ENCODE assay signal across 1 cellular context in the genomic region with DNA sequence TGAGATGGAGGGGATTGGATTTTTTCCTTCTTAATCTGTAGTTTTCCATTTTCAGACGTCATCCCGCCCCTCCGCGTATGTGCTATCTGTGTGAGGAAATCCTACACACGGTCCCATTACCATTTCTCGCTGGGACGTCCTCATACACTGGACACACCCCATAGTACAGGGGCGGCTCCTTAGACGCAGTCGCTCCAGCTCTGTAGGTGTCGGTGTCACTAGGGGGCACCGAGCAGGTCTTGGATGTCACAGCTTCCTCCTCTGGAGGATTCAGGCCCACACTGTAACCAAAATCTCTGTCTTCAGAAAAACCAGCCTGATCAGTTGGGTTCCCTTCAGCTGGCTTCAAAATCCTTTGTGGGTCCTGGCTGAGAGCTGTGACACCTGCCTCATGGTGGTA.
TF ChIP-seq lines count a peak whose summit lies in the region.

No MANE protein-coding gene starts in this region.

TF ChIP-seq in A549, 52 proteins besides CTCF, POLR2A, EP300 and RAD21 (continued from another document):
- TF ChIP-seq JUNB (IDR thresholded peaks at IDR 0.05), result no peak
- no peak for TF ChIP-seq ZFP36 (IDR thresholded peaks at IDR 0.05; ENCODE audit: borderline replicate concordance, partially characterized antibody)
- TF ChIP-seq, protein P1, sequence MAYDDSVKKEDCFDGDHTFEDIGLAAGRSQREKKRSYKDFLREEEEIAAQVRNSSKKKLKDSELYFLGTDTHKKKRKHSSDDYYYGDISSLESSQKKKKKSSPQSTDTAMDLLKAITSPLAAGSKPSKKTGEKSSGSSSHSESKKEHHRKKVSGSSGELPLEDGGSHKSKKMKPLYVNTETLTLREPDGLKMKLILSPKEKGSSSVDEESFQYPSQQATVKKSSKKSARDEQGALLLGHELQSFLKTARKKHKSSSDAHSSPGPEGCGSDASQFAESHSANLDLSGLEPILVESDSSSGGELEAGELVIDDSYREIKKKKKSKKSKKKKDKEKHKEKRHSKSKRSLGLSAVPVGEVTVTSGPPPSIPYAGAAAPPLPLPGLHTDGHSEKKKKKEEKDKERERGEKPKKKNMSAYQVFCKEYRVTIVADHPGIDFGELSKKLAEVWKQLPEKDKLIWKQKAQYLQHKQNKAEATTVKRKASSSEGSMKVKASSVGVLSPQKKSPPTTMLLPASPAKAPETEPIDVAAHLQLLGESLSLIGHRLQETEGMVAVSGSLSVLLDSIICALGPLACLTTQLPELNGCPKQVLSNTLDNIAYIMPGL (CRISPR knock-in tag; IDR thresholded peaks at IDR 0.05; ENCODE audit: borderline replicate concordance), result no peak
- TF ChIP-seq, protein P2, sequence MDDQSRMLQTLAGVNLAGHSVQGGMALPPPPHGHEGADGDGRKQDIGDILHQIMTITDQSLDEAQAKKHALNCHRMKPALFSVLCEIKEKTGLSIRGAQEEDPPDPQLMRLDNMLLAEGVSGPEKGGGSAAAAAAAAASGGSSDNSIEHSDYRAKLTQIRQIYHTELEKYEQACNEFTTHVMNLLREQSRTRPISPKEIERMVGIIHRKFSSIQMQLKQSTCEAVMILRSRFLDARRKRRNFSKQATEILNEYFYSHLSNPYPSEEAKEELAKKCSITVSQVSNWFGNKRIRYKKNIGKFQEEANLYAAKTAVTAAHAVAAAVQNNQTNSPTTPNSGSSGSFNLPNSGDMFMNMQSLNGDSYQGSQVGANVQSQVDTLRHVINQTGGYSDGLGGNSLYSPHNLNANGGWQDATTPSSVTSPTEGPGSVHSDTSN (IDR thresholded peaks at IDR 0.05), result no peak
- TF ChIP-seq, protein P3, sequence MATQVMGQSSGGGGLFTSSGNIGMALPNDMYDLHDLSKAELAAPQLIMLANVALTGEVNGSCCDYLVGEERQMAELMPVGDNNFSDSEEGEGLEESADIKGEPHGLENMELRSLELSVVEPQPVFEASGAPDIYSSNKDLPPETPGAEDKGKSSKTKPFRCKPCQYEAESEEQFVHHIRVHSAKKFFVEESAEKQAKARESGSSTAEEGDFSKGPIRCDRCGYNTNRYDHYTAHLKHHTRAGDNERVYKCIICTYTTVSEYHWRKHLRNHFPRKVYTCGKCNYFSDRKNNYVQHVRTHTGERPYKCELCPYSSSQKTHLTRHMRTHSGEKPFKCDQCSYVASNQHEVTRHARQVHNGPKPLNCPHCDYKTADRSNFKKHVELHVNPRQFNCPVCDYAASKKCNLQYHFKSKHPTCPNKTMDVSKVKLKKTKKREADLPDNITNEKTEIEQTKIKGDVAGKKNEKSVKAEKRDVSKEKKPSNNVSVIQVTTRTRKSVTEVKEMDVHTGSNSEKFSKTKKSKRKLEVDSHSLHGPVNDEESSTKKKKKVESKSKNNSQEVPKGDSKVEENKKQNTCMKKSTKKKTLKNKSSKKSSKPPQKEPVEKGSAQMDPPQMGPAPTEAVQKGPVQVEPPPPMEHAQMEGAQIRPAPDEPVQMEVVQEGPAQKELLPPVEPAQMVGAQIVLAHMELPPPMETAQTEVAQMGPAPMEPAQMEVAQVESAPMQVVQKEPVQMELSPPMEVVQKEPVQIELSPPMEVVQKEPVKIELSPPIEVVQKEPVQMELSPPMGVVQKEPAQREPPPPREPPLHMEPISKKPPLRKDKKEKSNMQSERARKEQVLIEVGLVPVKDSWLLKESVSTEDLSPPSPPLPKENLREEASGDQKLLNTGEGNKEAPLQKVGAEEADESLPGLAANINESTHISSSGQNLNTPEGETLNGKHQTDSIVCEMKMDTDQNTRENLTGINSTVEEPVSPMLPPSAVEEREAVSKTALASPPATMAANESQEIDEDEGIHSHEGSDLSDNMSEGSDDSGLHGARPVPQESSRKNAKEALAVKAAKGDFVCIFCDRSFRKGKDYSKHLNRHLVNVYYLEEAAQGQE (IDR thresholded peaks at IDR 0.05), result no peak
- TF ChIP-seq, protein P4, sequence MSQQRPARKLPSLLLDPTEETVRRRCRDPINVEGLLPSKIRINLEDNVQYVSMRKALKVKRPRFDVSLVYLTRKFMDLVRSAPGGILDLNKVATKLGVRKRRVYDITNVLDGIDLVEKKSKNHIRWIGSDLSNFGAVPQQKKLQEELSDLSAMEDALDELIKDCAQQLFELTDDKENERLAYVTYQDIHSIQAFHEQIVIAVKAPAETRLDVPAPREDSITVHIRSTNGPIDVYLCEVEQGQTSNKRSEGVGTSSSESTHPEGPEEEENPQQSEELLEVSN (IDR thresholded peaks at IDR 0.05; ENCODE audit: borderline replicate concordance, low read depth), result no peak
TF ChIP-seq in A549: peak in this region for 0.
